20 cellular contexts compared by ENCODE assay signal in the genomic region with DNA sequence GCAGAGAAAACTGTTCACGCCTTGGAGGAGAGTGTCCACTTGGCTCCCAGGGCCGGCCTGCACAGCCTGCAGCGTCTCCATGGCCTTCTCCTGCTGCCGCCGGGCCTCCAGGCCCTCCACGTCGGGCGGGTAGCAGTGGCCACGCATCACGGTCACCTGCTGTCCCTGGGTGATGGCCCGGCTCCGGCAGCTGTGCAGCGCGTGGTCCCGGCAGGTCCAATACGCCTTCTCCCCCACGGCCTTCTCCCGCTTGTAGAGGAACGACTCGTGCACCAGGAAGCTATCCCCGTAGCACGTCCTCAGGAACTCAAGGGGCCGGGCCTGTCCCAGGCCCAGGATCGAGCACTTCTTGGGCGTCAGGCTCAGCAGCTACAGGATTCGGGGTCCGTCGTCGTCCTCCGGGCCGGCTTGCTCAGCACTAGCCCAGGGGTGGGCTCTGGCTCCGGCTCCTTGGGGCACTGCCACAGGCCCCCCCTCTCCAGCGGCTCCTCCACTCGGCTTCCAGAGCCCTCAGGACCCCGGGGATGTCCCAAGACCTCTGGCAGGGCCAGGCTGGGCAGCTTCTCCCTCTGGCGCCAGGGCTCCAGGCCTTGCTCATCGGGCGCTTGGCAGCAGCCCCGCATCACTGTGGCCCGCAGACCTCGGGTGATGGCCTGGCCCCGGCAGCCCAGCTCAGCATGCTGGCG.
DNase-seq lines count a peak whose midpoint lies in the region; ATAC-seq, FAIRE-seq and TF ChIP-seq lines count a peak whose summit lies in the region.
"Had no signal": no experiment of that assay in that cellular context is flagged by ENCODE, and none has a peak within 500 bp of the region (broad histone marks: within the 10 kb centered on the region; RNA-seq: fewer than 3 reads in every experiment).

No MANE protein-coding gene starts in this region.

- TF ChIP-seq POLR2A in H1 (IDR thresholded peaks at IDR 0.05; ENCODE audit: control extremely low read depth in 1 of 2, low read depth in 2 of 2, low read length in 2 of 2) (no peak), Peyer's patch (IDR thresholded peaks at IDR 0.05) (no peak), erythroblast (IDR thresholded peaks at IDR 0.05; ENCODE audit: low read length) (no peak)

- TF ChIP-seq CTCF in H1 (IDR thresholded peaks at IDR 0.05; ENCODE audit: control extremely low read depth in 1 of 3, insufficient read depth in 1 of 3, low read depth in 1 of 3, low read length in 3 of 3) (no peak), Peyer's patch (IDR thresholded peaks at IDR 0.05) (no peak)

- no peak overlapping the region for H3K4me3 ChIP-seq in right cardiac atrium (ENCODE audit: low read length)
- no peak overlapping the region for H3K4me3 ChIP-seq in H1 (ENCODE audit: extremely low read depth in 1 of 4, insufficient read depth in 2 of 4, low read depth in 3 of 4, low read length in 4 of 4)
- no peak overlapping the region for H3K4me3 ChIP-seq in neuronal stem cell (ENCODE audit: low read length in 2 of 2)
- no peak overlapping the region for H3K4me3 ChIP-seq in Peyer's patch
- no peak overlapping the region for H3K4me3 ChIP-seq in mesendoderm (ENCODE audit: low read length)
- H3K4me3 ChIP-seq: GM23338, SJSA1 had no signal

- TF ChIP-seq RAD21 in H1 (IDR thresholded peaks at IDR 0.05 in 1 of 2, conservative IDR thresholded peaks at IDR 0.05 in 1 of 2; ENCODE audit: low read depth in 2 of 2, low read length in 2 of 2): no peak

- DNase-seq in right cardiac atrium (peak in 2 of 3 donors; percentile 50 to 58), left ventricle myocardium superior (no peak), H1 (ENCODE audit: low read depth in 1 of 2, low spot score in 2 of 2) (no peak), neuronal stem cell (ENCODE audit: low spot score) (no peak), superior temporal gyrus (ENCODE audit: extremely low spot score) (no peak), Peyer's patch (no peak), erythroblast (lab: John Stamatoyannopoulos, UW) (no peak), mesendoderm (no peak)
- DNase-seq: AML-193, EL, Karpas-422, NCI-H1694, NCI-H2081 treated with DMSO at 0.1 percent for 48 hours, NCI-H2171 treated with DMSO at 0.1 percent for 48 hours, NCI-H526 had no signal

- H2BK120ac ChIP-seq in H1 (replicated peaks; ENCODE audit: low read depth, low read length) (no peak overlapping the region), neuronal stem cell (ENCODE audit: low read depth, low read length) (no peak overlapping the region), mesendoderm (ENCODE audit: low read depth, low read length) (no peak overlapping the region)

- no peak overlapping the region for H3K9ac ChIP-seq in H1 (replicated peaks in 1 of 4; ENCODE audit: extremely low read depth in 1 of 4, low read depth in 3 of 4, low read length in 3 of 4)
- H3K9ac ChIP-seq in neuronal stem cell (ENCODE audit: low read depth, low read length, poor library complexity): no peak overlapping the region
- no peak overlapping the region for H3K9ac ChIP-seq in mesendoderm (ENCODE audit: low read length)

- no peak overlapping the region for H2BK5ac ChIP-seq in H1 (ENCODE audit: low read depth, low read length)
- peak overlapping the region; percentile 66 for H2BK5ac ChIP-seq in neuronal stem cell (ENCODE audit: low read length)
- no peak overlapping the region for H2BK5ac ChIP-seq in mesendoderm (ENCODE audit: low read length)

- H3K27me3 ChIP-seq in right cardiac atrium (ENCODE audit: control insufficient read depth, insufficient read depth): no peaks in the 10 kb centered on the region
- no peaks in the 10 kb centered on the region for H3K27me3 ChIP-seq in H1 (replicated peaks in 1 of 4; ENCODE audit: control insufficient read depth in 3 of 4, extremely low read depth in 1 of 4, insufficient read depth in 3 of 4, low read length in 3 of 4)
- no peaks in the 10 kb centered on the region for H3K27me3 ChIP-seq in neuronal stem cell (ENCODE audit: control insufficient read depth in 3 of 3, insufficient read depth in 3 of 3, low read depth in 1 of 3, low read length in 3 of 3)
- H3K27me3 ChIP-seq in Peyer's patch: no peaks in the 10 kb centered on the region
- no peaks in the 10 kb centered on the region for H3K27me3 ChIP-seq in mesendoderm (ENCODE audit: insufficient read depth, low read length, poor library complexity)
- H3K27me3 ChIP-seq: SJSA1 had no signal

- no peak overlapping the region for H3K23ac ChIP-seq in H1 (ENCODE audit: insufficient read length)
- peak overlapping the region; percentile 65 for H3K23ac ChIP-seq in neuronal stem cell (ENCODE audit: low read depth, low read length, poor library complexity)
- no peak overlapping the region for H3K23ac ChIP-seq in mesendoderm (ENCODE audit: low read length)

- H3K14ac ChIP-seq in H1 (ENCODE audit: insufficient read length) (no peak overlapping the region), neuronal stem cell (ENCODE audit: low read length) (no peak overlapping the region)

- no peak overlapping the region for H2BK20ac ChIP-seq in H1 (ENCODE audit: low read length)

- no peak overlapping the region for H2BK12ac ChIP-seq in H1 (ENCODE audit: low read depth, low read length)
- H2BK12ac ChIP-seq in neuronal stem cell (ENCODE audit: low read length): no peak overlapping the region

- H3K56ac ChIP-seq in H1 (replicated peaks; ENCODE audit: insufficient read length, low read depth, low read length): no peak overlapping the region
- H3K56ac ChIP-seq in mesendoderm (ENCODE audit: low read length): no peak overlapping the region

- H3K79me1 ChIP-seq in H1 (ENCODE audit: low read depth, low read length): no peaks in the 10 kb centered on the region
- peaks cover 3% of the 10 kb centered on the region for H3K79me1 ChIP-seq in neuronal stem cell (ENCODE audit: low read depth, low read length)
- no peaks in the 10 kb centered on the region for H3K79me1 ChIP-seq in mesendoderm (ENCODE audit: low read length)

- H3K36me3 ChIP-seq in H1 (ENCODE audit: control insufficient read depth in 2 of 4, insufficient read depth in 4 of 4, low read length in 3 of 4): no peaks in the 10 kb centered on the region
- H3K36me3 ChIP-seq in neuronal stem cell (replicated peaks in 1 of 2; ENCODE audit: control insufficient read depth in 2 of 2, insufficient read depth in 2 of 2, low read length in 2 of 2): no peaks in the 10 kb centered on the region
- H3K36me3 ChIP-seq in Peyer's patch: no peaks in the 10 kb centered on the region
- no peaks in the 10 kb centered on the region for H3K36me3 ChIP-seq in mesendoderm (ENCODE audit: control insufficient read depth, insufficient read depth, low read length)
- H3K36me3 ChIP-seq: SJSA1 had no signal

- H4K5ac ChIP-seq in H1 (ENCODE audit: insufficient read length, low read depth, low read length) (no peak overlapping the region), mesendoderm (ENCODE audit: low read length) (no peak overlapping the region)

- H2AFZ ChIP-seq in H1 (ENCODE audit: low read length) (no peak overlapping the region; the same call in 1 of the 2 replicates), neuronal stem cell (ENCODE audit: low read length) (peak overlapping the region; percentile 17)

- POLR2A ChIA-PET in H1 (lab: Charles Lee; ENCODE audit: partially characterized antibody): interaction anchor here (1.9 kb wide), 1 partner anchor 83 kb away, joined by 3 read pairs; no protein-coding TSS in a partner anchor

- no peaks in the 10 kb centered on the region for H4K20me1 ChIP-seq in H1 (replicated peaks in 1 of 2; ENCODE audit: control insufficient read depth in 1 of 2, insufficient read depth in 2 of 2, low read length in 2 of 2)

- no peak overlapping the region for H2AK5ac ChIP-seq in H1 (ENCODE audit: low read depth, low read length)
- peak overlapping the region; percentile 63 for H2AK5ac ChIP-seq in neuronal stem cell (ENCODE audit: low read depth, low read length)
- no peak overlapping the region for H2AK5ac ChIP-seq in mesendoderm (ENCODE audit: low read length)

- no peaks in the 10 kb centered on the region for H3K23me2 ChIP-seq in H1 (ENCODE audit: low read depth, low read length)

- H3K4me1 ChIP-seq in right cardiac atrium (ENCODE audit: control insufficient read depth, insufficient read depth, low read length): no peaks in the 10 kb centered on the region
- H3K4me1 ChIP-seq in H1 (replicated peaks in 1 of 4; ENCODE audit: control insufficient read depth in 3 of 4, insufficient read depth in 4 of 4, low read length in 3 of 4): no peaks in the 10 kb centered on the region
- H3K4me1 ChIP-seq in neuronal stem cell (ENCODE audit: control insufficient read depth in 2 of 2, insufficient read depth in 1 of 2, low read depth in 1 of 2, low read length in 2 of 2): no peaks in the 10 kb centered on the region
- no peaks in the 10 kb centered on the region for H3K4me1 ChIP-seq in Peyer's patch
- no peaks in the 10 kb centered on the region for H3K4me1 ChIP-seq in mesendoderm (ENCODE audit: control insufficient read depth, low read depth, low read length)
- H3K4me1 ChIP-seq: SJSA1 had no signal

- H4K91ac ChIP-seq in H1 (replicated peaks; ENCODE audit: insufficient read length, low read length) (no peak overlapping the region), neuronal stem cell (ENCODE audit: low read depth, low read length, poor library complexity) (no peak overlapping the region)

- H3K18ac ChIP-seq in H1 (ENCODE audit: extremely low read depth, low read length) (no peak overlapping the region), neuronal stem cell (ENCODE audit: low read length) (peak overlapping the region; percentile 17), mesendoderm (ENCODE audit: low read length) (no peak overlapping the region)

- intact Hi-C loops in right cardiac atrium (cut with DNase I) (no loop called here), left ventricle myocardium superior (cut with micrococcal nuclease) (no loop called here)

- TF ChIP-seq EP300 in H1 (IDR thresholded peaks at IDR 0.05; ENCODE audit: borderline replicate concordance in 1 of 2, low read depth in 2 of 2, low read length in 2 of 2): no peak

- CTCF ChIA-PET in H1 (lab: Charles Lee; ENCODE audit: partially characterized antibody): interaction anchor here (0.6 to 1.5 kb wide), 3 partner anchors 15 to 151 kb away, joined by 3 to 5 read pairs (median 3); no protein-coding TSS in a partner anchor

- no peak for FAIRE-seq in H1 (lab: Jason Lieb, UNC)
- FAIRE-seq: RCC 7860 had no signal

- no peaks in the 10 kb centered on the region for H3K9me3 ChIP-seq in right cardiac atrium (ENCODE audit: control insufficient read depth, low read length)
- no peaks in the 10 kb centered on the region for H3K9me3 ChIP-seq in H1 (ENCODE audit: insufficient read depth in 2 of 2, low read depth in 1 of 2, low read length in 1 of 2)
- H3K9me3 ChIP-seq in neuronal stem cell (replicated peaks in 1 of 2; ENCODE audit: control insufficient read depth in 2 of 2, insufficient read depth in 1 of 2, low read depth in 1 of 2, low read length in 2 of 2): no peaks in the 10 kb centered on the region
- no peaks in the 10 kb centered on the region for H3K9me3 ChIP-seq in Peyer's patch
- H3K9me3 ChIP-seq: SJSA1 had no signal

- H2BK15ac ChIP-seq in H1 (ENCODE audit: low read length) (no peak overlapping the region), neuronal stem cell (ENCODE audit: low read length) (no peak overlapping the region), mesendoderm (replicated peaks; ENCODE audit: low read depth) (no peak overlapping the region)

- 93% methylated on average over 43 of the region's 43 CpGs for WGBS in right cardiac atrium
- 95% methylated on average over 35 of the region's 43 CpGs; no CpG with 5 or more reads in 1 of the 2 experiments for WGBS in H1 (ENCODE audit: extremely low coverage in 1 of 2, insufficient coverage in 1 of 2, insufficient read length in 1 of 2, insufficient replicate concordance in 2 of 2, low coverage in 1 of 2, low lambda C conversion rate in 2 of 2, missing lambda C conversion rate in 1 of 2), 2 experiments
- WGBS in neuronal stem cell (ENCODE audit: extremely low coverage in 2 of 2, insufficient read length in 2 of 2, insufficient replicate concordance in 1 of 2), 2 donors: no CpG with 5 or more reads among the region's 43 CpGs
- no CpG with 5 or more reads among the region's 43 CpGs for WGBS in mesendoderm (ENCODE audit: extremely low coverage, insufficient coverage, low lambda C conversion rate)

- H3K4ac ChIP-seq in H1 (replicated peaks; ENCODE audit: insufficient read length, low read depth, low read length) (no peak overlapping the region), neuronal stem cell (ENCODE audit: low read length) (no peak overlapping the region), mesendoderm (ENCODE audit: low read depth, low read length) (no peak overlapping the region)

- H3K27ac ChIP-seq in right cardiac atrium (ENCODE audit: low read length) (no peak overlapping the region), H1 (ENCODE audit: low read depth, low read length) (no peak overlapping the region), neuronal stem cell (replicated peaks; ENCODE audit: low read length) (no peak overlapping the region), Peyer's patch (no peak overlapping the region), mesendoderm (ENCODE audit: low read depth, low read length) (no peak overlapping the region)
- H3K27ac ChIP-seq: C4-2B, SJSA1 had no signal

- H3K79me2 ChIP-seq in H1 (ENCODE audit: control insufficient read depth in 1 of 2, insufficient read depth in 2 of 2, low read length in 2 of 2): no peaks in the 10 kb centered on the region
- no peaks in the 10 kb centered on the region for H3K79me2 ChIP-seq in mesendoderm (ENCODE audit: control insufficient read depth, insufficient read depth, low read length)

- H3K4me2 ChIP-seq in H1 (ENCODE audit: insufficient read depth in 1 of 2, low read depth in 2 of 2, low read length in 2 of 2) (no peak overlapping the region), neuronal stem cell (ENCODE audit: insufficient read depth, low read length, poor library complexity, severe bottlenecking) (no peak overlapping the region), mesendoderm (ENCODE audit: low read length) (no peak overlapping the region)
- H3K4me2 ChIP-seq: GM23338 had no signal

- H4K8ac ChIP-seq in H1 (ENCODE audit: extremely low read depth, insufficient read depth, low read length) (peak overlapping the region; percentile 85), neuronal stem cell (ENCODE audit: low read depth, low read length) (no peak overlapping the region), mesendoderm (ENCODE audit: low read depth, low read length) (no peak overlapping the region)

- ATAC-seq in right cardiac atrium: peak in 1 of 2 donors; percentile 40
- no peak for ATAC-seq in left ventricle myocardium superior
- ATAC-seq: GM23338, Right ventricle myocardium inferior had no signal

Comparison
In these comparisons a context has a peak if more than half of its experiments do, and no peak if none do; other contexts are left out.
1. DNase-seq: peak in right cardiac atrium (2 of 3); none in left ventricle myocardium superior (single experiment), H1 (0 of 2), neuronal stem cell (single experiment), superior temporal gyrus (single experiment), Peyer's patch (0 of 3), erythroblast (0 of 2) and mesendoderm (single experiment).